In genomic region chrX:44938111-44938510, GRCh38 we compare ENCODE assay signal across 28 cellular contexts.
DNase-seq lines count a peak whose midpoint lies in the region; ATAC-seq, FAIRE-seq and TF ChIP-seq lines count a peak whose summit lies in the region.
"Had no signal": no experiment of that assay in that cellular context is flagged by ENCODE, and none has a peak within 500 bp of the region (broad histone marks: within the 10 kb centered on the region; RNA-seq: fewer than 3 reads in every experiment).

No MANE protein-coding gene starts in this region.

- peak overlapping the region; percentile 44 for H3K4me3 Mint-ChIP-seq in activated naive CD4-positive, alpha-beta T cell treated with anti-CD3 and anti-CD28 coated beads, Interleukin-2, amount 50 U/mL, for 24 hours
- no peak overlapping the region for H3K4me3 Mint-ChIP-seq in progenitor cell of endocrine pancreas (ENCODE audit: low read depth)

- H3K27ac ChIP-seq in hepatocyte, result peak overlapping the region; percentile 23
- H3K27ac ChIP-seq in foreskin keratinocyte, result no peak overlapping the region
- H3K27ac ChIP-seq: epithelial cell of prostate, heart left ventricle, stomach, thyroid gland, vagina had no signal

- peaks cover 11% of the 10 kb centered on the region for H3K36me3 Mint-ChIP-seq in activated naive CD4-positive, alpha-beta T cell treated with anti-CD3 and anti-CD28 coated beads, Interleukin-2, amount 50 U/mL, for 24 hours
- peaks cover 5% of the 10 kb centered on the region for H3K36me3 Mint-ChIP-seq in progenitor cell of endocrine pancreas (ENCODE audit: insufficient read depth)

- H2AFZ ChIP-seq in hepatocyte, result no peak overlapping the region

- no peak for ATAC-seq in HG03442 (IDR thresholded peaks at IDR 0.05; ENCODE audit: unreplicated experiment)
- ATAC-seq in foreskin keratinocyte, result no peak
- ATAC-seq: HCT116, left colon had no signal

- H3K27me3 Mint-ChIP-seq in activated naive CD4-positive, alpha-beta T cell treated with anti-CD3 and anti-CD28 coated beads, Interleukin-2, amount 50 U/mL, for 24 hours, result no peaks in the 10 kb centered on the region
- no peaks in the 10 kb centered on the region for H3K27me3 Mint-ChIP-seq in progenitor cell of endocrine pancreas

- H3K4me2 ChIP-seq in hepatocyte, result peak overlapping the region; percentile 20

- H3K27me3 ChIP-seq in hepatocyte (no peaks in the 10 kb centered on the region), foreskin keratinocyte (no peaks in the 10 kb centered on the region)
- H3K27me3 ChIP-seq: BE2C, heart left ventricle, stomach, thyroid gland, vagina had no signal

- H3K79me2 ChIP-seq in hepatocyte, result peaks cover 99% of the 10 kb centered on the region

- peaks cover 71% of the 10 kb centered on the region for H4K20me1 ChIP-seq in hepatocyte (ENCODE audit: insufficient read depth, poor library complexity, severe bottlenecking)

- no peaks in the 10 kb centered on the region for H3K36me3 ChIP-seq in hepatocyte (replicated peaks; ENCODE audit: insufficient read depth, low read depth)
- H3K36me3 ChIP-seq: BE2C, heart left ventricle, stomach, thyroid gland, vagina had no signal

- no peaks in the 10 kb centered on the region for H3K9me3 ChIP-seq in hepatocyte (ENCODE audit: low read depth)
- H3K9me3 ChIP-seq: BE2C, heart left ventricle, stomach, thyroid gland, vagina had no signal

- H3K9me3 Mint-ChIP-seq in activated naive CD4-positive, alpha-beta T cell treated with anti-CD3 and anti-CD28 coated beads, Interleukin-2, amount 50 U/mL, for 24 hours, result no peaks in the 10 kb centered on the region
- H3K9me3 Mint-ChIP-seq in progenitor cell of endocrine pancreas (ENCODE audit: low read depth), result peaks cover 15% of the 10 kb centered on the region

- peak; percentile 47 for FAIRE-seq in GM18507 (lab: Jason Lieb, UNC)
- FAIRE-seq: HTR-8/SVneo had no signal

- WGBS in hepatocyte (ENCODE audit: low lambda C conversion rate, missing lambda C conversion rate), result 67% methylated on average over 4 of the region's 4 CpGs

- TF ChIP-seq CTCF in hepatocyte (IDR thresholded peaks at IDR 0.05; ENCODE audit: poor library complexity) (no peak), progenitor cell of endocrine pancreas (IDR thresholded peaks at IDR 0.05; ENCODE audit: unreplicated experiment) (no peak), foreskin keratinocyte (conservative IDR thresholded peaks at IDR 0.05) (no peak)

- H3K9me2 ChIP-seq in hepatocyte (replicated peaks; ENCODE audit: insufficient read depth), result no peaks in the 10 kb centered on the region

- H3K4me1 ChIP-seq in hepatocyte (ENCODE audit: insufficient read depth) (no peaks in the 10 kb centered on the region), foreskin keratinocyte (peaks cover 10% of the 10 kb centered on the region)
- H3K4me1 ChIP-seq: BE2C had no signal

- no peak for DNase-seq in activated naive CD4-positive, alpha-beta T cell treated with anti-CD3 and anti-CD28 coated beads, Interleukin-2, amount 50 U/mL, for 16 hours
- DNase-seq in GM18507 (ENCODE audit: extremely low spot score, insufficient read length, low read depth) (no peak), hepatocyte (ENCODE audit: low spot score) (no peak), progenitor cell of endocrine pancreas (ENCODE audit: low spot score, unreplicated experiment) (no peak), foreskin keratinocyte (no peak), NCI-H1092 treated with DMSO at 0.1 percent for 48 hours (lab: John Stamatoyannopoulos, UW) (no peak)
- DNase-seq: activated CD4-positive, alpha-beta T cell treated with anti-CD3 and anti-CD28 coated beads, Interleukin-2, amount 50 U/mL, for 48 hours; activated CD4-positive, CD25-positive, alpha-beta regulatory T cell; BE2C; cerebellar nuclear complex; heart left ventricle; KG1; left colon; mesendoderm; MM.1S; NCI-H1436; NCI-H345; NCI-H748 treated with DMSO at 0.1 percent for 48 hours; SIG-M5; stomach; SW 1271 had no signal

- no peak overlapping the region for H3K4me3 ChIP-seq in hepatocyte
- H3K4me3 ChIP-seq: heart left ventricle, stomach, thyroid gland, vagina had no signal

- H3K4me1 Mint-ChIP-seq in activated naive CD4-positive, alpha-beta T cell treated with anti-CD3 and anti-CD28 coated beads, Interleukin-2, amount 50 U/mL, for 24 hours, result peaks cover 62% of the 10 kb centered on the region
- H3K4me1 Mint-ChIP-seq in progenitor cell of endocrine pancreas (ENCODE audit: low read depth), result peaks cover 22% of the 10 kb centered on the region

- H3K27ac Mint-ChIP-seq in activated naive CD4-positive, alpha-beta T cell treated with anti-CD3 and anti-CD28 coated beads, Interleukin-2, amount 50 U/mL, for 24 hours, result no peak overlapping the region
- peak overlapping the region; percentile 86 for H3K27ac Mint-ChIP-seq in progenitor cell of endocrine pancreas
